ENCODE assay signal across 1 cellular context in genomic region chr15:65611888-65612615, GRCh38.
TF ChIP-seq lines count a peak whose summit lies in the region.

No MANE protein-coding gene starts in this region.

TF ChIP-seq in HepG2, 621 proteins besides CTCF, POLR2A, EP300 and RAD21 (continued from another document):
- TF ChIP-seq NR0B2 (CRISPR knock-in tag; IDR thresholded peaks at IDR 0.05) (no peak), RBFOX2 (IDR thresholded peaks at IDR 0.05; ENCODE audit: low read depth, low read length) (no peak), TOPORS (CRISPR knock-in tag; IDR thresholded peaks at IDR 0.05) (no peak), ZNF652 (CRISPR knock-in tag; IDR thresholded peaks at IDR 0.05; ENCODE audit: borderline replicate concordance, low read depth) (no peak), SNRNP70 (IDR thresholded peaks at IDR 0.05; ENCODE audit: low read depth, low read length) (no peak), BCL6 (CRISPR knock-in tag; IDR thresholded peaks at IDR 0.05) (no peak)
